In genomic region chr9:98385751-98386150, GRCh38 we compare ENCODE assay signal across 18 cellular contexts.
DNase-seq lines count a peak whose midpoint lies in the region; ATAC-seq, FAIRE-seq and TF ChIP-seq lines count a peak whose summit lies in the region.
"Had no signal": no experiment of that assay in that cellular context is flagged by ENCODE, and none has a peak within 500 bp of the region (broad histone marks: within the 10 kb centered on the region; RNA-seq: fewer than 3 reads in every experiment).

No MANE protein-coding gene starts in this region.

- H4K20me1 ChIP-seq in BLaER1 (no peaks in the 10 kb centered on the region), OCI-LY7 (ENCODE audit: insufficient read depth, low read length) (no peaks in the 10 kb centered on the region)

- FAIRE-seq in GM18507 (lab: Jason Lieb, UNC): peak; percentile 62
- FAIRE-seq: GM12892, GM19239, H1, HepG2, HTR-8/SVneo had no signal

- no peak overlapping the region for H2AFZ ChIP-seq in OCI-LY7 (ENCODE audit: low read length)

- no peak overlapping the region for H3K4me3 ChIP-seq in BLaER1
- no peak overlapping the region for H3K4me3 ChIP-seq in OCI-LY7 (ENCODE audit: low read depth, low read length, poor library complexity, severe bottlenecking)
- H3K4me3 ChIP-seq: HAP-1 had no signal

- no peak for TF ChIP-seq CTCF in OCI-LY7 (conservative IDR thresholded peaks at IDR 0.05; ENCODE audit: low read length)

- no peak for DNase-seq in GM18507 (ENCODE audit: extremely low spot score, insufficient read length, low read depth)
- DNase-seq in OCI-LY7 (ENCODE audit: low spot score): peak; percentile 18
- no peak for DNase-seq in naive B cell
- no peak for DNase-seq in midbrain (lab: John Stamatoyannopoulos, UW)
- DNase-seq in activated naive CD4-positive, alpha-beta T cell treated with anti-CD3 and anti-CD28 coated beads, Interleukin-2, amount 10 ng/mL, durations not matched to agents 7 days and 5 days: no peak
- DNase-seq in foreskin melanocyte: no peak
- DNase-seq: ACHN, Calu3, DMS 273 treated with DMSO at 0.1 percent for 48 hours, Karpas-422 had no signal

- H3K36me3 ChIP-seq in BLaER1 (no peaks in the 10 kb centered on the region), OCI-LY7 (ENCODE audit: insufficient read depth, low read length) (no peaks in the 10 kb centered on the region)
- H3K36me3 ChIP-seq: HAP-1 had no signal

- H3K27ac ChIP-seq in BLaER1: peak overlapping the region; percentile 65
- no peak overlapping the region for H3K27ac ChIP-seq in OCI-LY7 (ENCODE audit: low read depth, low read length, poor library complexity, severe bottlenecking)

- H3K9me3 Mint-ChIP-seq in naive B cell: no peaks in the 10 kb centered on the region
- no peaks in the 10 kb centered on the region for H3K9me3 Mint-ChIP-seq in activated naive CD4-positive, alpha-beta T cell treated with anti-CD3 and anti-CD28 coated beads, Interleukin-2, amount 10 ng/mL, durations not matched to agents 7 days and 5 days

- no peaks in the 10 kb centered on the region for H3K36me3 Mint-ChIP-seq in naive B cell
- H3K36me3 Mint-ChIP-seq in activated naive CD4-positive, alpha-beta T cell treated with anti-CD3 and anti-CD28 coated beads, Interleukin-2, amount 10 ng/mL, durations not matched to agents 7 days and 5 days: no peaks in the 10 kb centered on the region

- POLR2A ChIA-PET in OCI-LY7 (lab: Charles Lee): interaction anchor here (0.7 to 1.0 kb wide), 3 partner anchors 57 to 1903 kb away, joined by 3 read pairs; no protein-coding TSS in a partner anchor

- peaks cover 22 to 34% (median 28%) of the 10 kb centered on the region in 3 donors for H3K4me1 Mint-ChIP-seq in naive B cell
- no peaks in the 10 kb centered on the region for H3K4me1 Mint-ChIP-seq in activated naive CD4-positive, alpha-beta T cell treated with anti-CD3 and anti-CD28 coated beads, Interleukin-2, amount 10 ng/mL, durations not matched to agents 7 days and 5 days

- H3K4me3 Mint-ChIP-seq in naive B cell: peak overlapping the region in 3 of 8 donors; percentile 9 to 31 (median 12)
- no peak overlapping the region for H3K4me3 Mint-ChIP-seq in activated naive CD4-positive, alpha-beta T cell treated with anti-CD3 and anti-CD28 coated beads, Interleukin-2, amount 10 ng/mL, durations not matched to agents 7 days and 5 days

- peak overlapping the region in 4 of 6 donors; percentile 18 to 64 (median 41) for H3K27ac Mint-ChIP-seq in naive B cell
- H3K27ac Mint-ChIP-seq in activated naive CD4-positive, alpha-beta T cell treated with anti-CD3 and anti-CD28 coated beads, Interleukin-2, amount 10 ng/mL, durations not matched to agents 7 days and 5 days: no peak overlapping the region

- ATAC-seq in naive B cell (ENCODE audit: low read depth in 2 of 2): peak; percentile 64 to 70
- no peak for ATAC-seq in HG02938 (IDR thresholded peaks at IDR 0.05; ENCODE audit: unreplicated experiment)
- ATAC-seq: HepG2 had no signal

- no peaks in the 10 kb centered on the region for H3K27me3 ChIP-seq in BLaER1

- H3K4me2 ChIP-seq in BLaER1: peak overlapping the region; percentile 77
- H3K4me2 ChIP-seq in OCI-LY7 (ENCODE audit: low read length): no peak overlapping the region

- CTCF ChIA-PET in OCI-LY7 (lab: Charles Lee; ENCODE audit: unreplicated experiment): no interaction called here
- CTCF ChIA-PET in activated naive CD4-positive, alpha-beta T cell treated with anti-CD3 and anti-CD28 coated beads, Interleukin-2, amount 10 ng/mL, durations not matched to agents 7 days and 5 days (lab: Charles Lee): no interaction called here

- no peaks in the 10 kb centered on the region for H3K27me3 Mint-ChIP-seq in naive B cell
- H3K27me3 Mint-ChIP-seq in activated naive CD4-positive, alpha-beta T cell treated with anti-CD3 and anti-CD28 coated beads, Interleukin-2, amount 10 ng/mL, durations not matched to agents 7 days and 5 days: peaks cover 3% of the 10 kb centered on the region

- no peak overlapping the region for H3K9ac ChIP-seq in BLaER1

- H3K9me2 ChIP-seq in OCI-LY7 (ENCODE audit: insufficient read depth, low read length): no peaks in the 10 kb centered on the region

- H3K4me1 ChIP-seq in BLaER1 (peaks cover 44% of the 10 kb centered on the region), OCI-LY7 (ENCODE audit: insufficient read depth, low read length, poor library complexity, severe bottlenecking) (peaks cover 10% of the 10 kb centered on the region)
- H3K4me1 ChIP-seq: HAP-1 had no signal

- BruUV-seq in OCI-LY7 (replicated peaks; lab: Mats Ljungman, UMichigan): no TSS peak

- intact Hi-C loops in OCI-LY7 (cut with micrococcal nuclease; ENCODE audit: unreplicated experiment): no loop called here

- no peaks in the 10 kb centered on the region for H3K79me2 ChIP-seq in OCI-LY7 (ENCODE audit: insufficient read depth, low read depth, low read length)

- no peaks in the 10 kb centered on the region for H3K9me3 ChIP-seq in BLaER1
- no peaks in the 10 kb centered on the region for H3K9me3 ChIP-seq in OCI-LY7 (ENCODE audit: low read length)
- H3K9me3 ChIP-seq: HAP-1 had no signal
